Comparison of ENCODE assay signal across 1 cellular context in the genomic region with DNA sequence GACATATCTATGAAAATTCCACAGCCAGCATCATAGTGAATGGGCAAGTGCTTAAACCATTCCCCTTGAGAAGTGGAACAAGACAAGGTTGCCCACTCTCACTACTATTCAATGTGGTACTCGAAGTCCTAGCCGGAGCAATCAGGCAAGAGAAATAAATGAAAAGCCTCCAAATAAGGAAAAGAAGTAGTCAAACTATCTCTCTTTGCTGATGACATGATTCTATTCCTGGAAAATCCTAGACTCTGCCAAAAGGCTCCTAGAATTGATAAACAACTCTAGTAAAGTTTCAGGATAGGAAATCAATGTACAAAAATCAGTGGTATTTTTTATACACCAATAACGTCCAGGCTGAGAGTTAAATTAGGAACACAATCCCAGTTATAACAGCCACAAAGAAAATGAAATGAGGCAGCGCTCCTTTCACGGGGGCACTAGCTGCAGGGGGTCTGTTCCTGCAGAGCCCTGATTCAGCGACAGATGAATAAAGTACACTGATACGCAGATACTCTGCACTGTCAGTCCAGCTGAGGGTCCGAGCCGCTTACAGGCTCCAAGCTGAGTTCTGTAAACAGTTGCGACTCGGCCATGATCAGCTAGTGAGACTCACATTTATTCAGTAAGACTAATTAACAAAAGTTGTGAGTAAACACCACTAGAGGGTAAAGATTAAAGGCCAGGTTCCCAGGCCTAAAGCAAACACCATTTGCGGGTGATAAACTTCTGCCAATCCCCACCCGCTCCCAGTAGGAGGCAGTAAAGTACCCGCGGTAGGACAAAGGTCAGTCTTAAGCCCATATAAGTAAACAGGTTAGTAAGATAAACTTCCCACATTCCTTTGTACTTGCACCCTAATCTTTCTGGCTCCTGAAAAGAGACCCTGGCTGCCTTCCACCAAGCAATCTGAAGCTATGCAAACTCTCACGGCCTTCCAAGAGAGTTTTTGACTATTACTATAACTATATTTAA.
TF ChIP-seq lines count a peak whose summit lies in the region.

No MANE protein-coding gene starts in this region.

TF ChIP-seq in HepG2, 621 proteins besides CTCF, POLR2A, EP300 and RAD21 (continued from another document and continues in another):
- no peak for TF ChIP-seq GPN1 (CRISPR knock-in tag; IDR thresholded peaks at IDR 0.05; ENCODE audit: borderline replicate concordance)
- no peak for TF ChIP-seq HDAC2 (CRISPR knock-in tag; IDR thresholded peaks at IDR 0.05)
- no peak for TF ChIP-seq ZNF24 (IDR thresholded peaks at IDR 0.05)
- TF ChIP-seq RCOR2 (CRISPR knock-in tag; IDR thresholded peaks at IDR 0.05): no peak
- no peak for TF ChIP-seq TP53 (CRISPR knock-in tag; conservative IDR thresholded peaks at IDR 0.05)
- peak; percentile 40 for TF ChIP-seq FOXA3 (CRISPR knock-in tag; IDR thresholded peaks at IDR 0.05)
- no peak for TF ChIP-seq ATF1 (CRISPR knock-in tag; IDR thresholded peaks at IDR 0.05)
- no peak for TF ChIP-seq ATF7 (IDR thresholded peaks at IDR 0.05)
- no peak for TF ChIP-seq ATF7 (CRISPR knock-in tag; IDR thresholded peaks at IDR 0.05)
- no peak for TF ChIP-seq CREM (IDR thresholded peaks at IDR 0.05)
- no peak for TF ChIP-seq CREM (CRISPR knock-in tag; IDR thresholded peaks at IDR 0.05)
- no peak for TF ChIP-seq SMC3 (IDR thresholded peaks at IDR 0.05; ENCODE audit: low read length)
- TF ChIP-seq KDM1A (CRISPR knock-in tag; IDR thresholded peaks at IDR 0.05): no peak
- TF ChIP-seq RFXAP (CRISPR knock-in tag; IDR thresholded peaks at IDR 0.05; ENCODE audit: borderline replicate concordance): no peak
- 0 out of 2 replicates have a peak, but pooled peaks have one; percentile 6 for TF ChIP-seq ZNF558 (CRISPR knock-in tag; IDR thresholded peaks at IDR 0.05; ENCODE audit: borderline replicate concordance)
- TF ChIP-seq ARNTL (CRISPR knock-in tag; IDR thresholded peaks at IDR 0.05): no peak
- no peak for TF ChIP-seq BRD4 (CRISPR knock-in tag; IDR thresholded peaks at IDR 0.05)
- no peak for TF ChIP-seq KLF13 (CRISPR knock-in tag; IDR thresholded peaks at IDR 0.05)
- TF ChIP-seq ZNF713 (CRISPR knock-in tag; IDR thresholded peaks at IDR 0.05): no peak
- no peak for TF ChIP-seq HCFC1 (IDR thresholded peaks at IDR 0.05; ENCODE audit: low read depth, low read length)
- no peak for TF ChIP-seq KAT7 (CRISPR knock-in tag; IDR thresholded peaks at IDR 0.05; ENCODE audit: borderline replicate concordance)
- TF ChIP-seq BCL6 (CRISPR knock-in tag; IDR thresholded peaks at IDR 0.05): peak; percentile 49; the same call in 1 of the 2 replicates
- no peak for TF ChIP-seq ZMYM3 (CRISPR knock-in tag; IDR thresholded peaks at IDR 0.05)
- no peak for TF ChIP-seq ZNF547 (CRISPR knock-in tag; IDR thresholded peaks at IDR 0.05)
- TF ChIP-seq, protein P1, sequence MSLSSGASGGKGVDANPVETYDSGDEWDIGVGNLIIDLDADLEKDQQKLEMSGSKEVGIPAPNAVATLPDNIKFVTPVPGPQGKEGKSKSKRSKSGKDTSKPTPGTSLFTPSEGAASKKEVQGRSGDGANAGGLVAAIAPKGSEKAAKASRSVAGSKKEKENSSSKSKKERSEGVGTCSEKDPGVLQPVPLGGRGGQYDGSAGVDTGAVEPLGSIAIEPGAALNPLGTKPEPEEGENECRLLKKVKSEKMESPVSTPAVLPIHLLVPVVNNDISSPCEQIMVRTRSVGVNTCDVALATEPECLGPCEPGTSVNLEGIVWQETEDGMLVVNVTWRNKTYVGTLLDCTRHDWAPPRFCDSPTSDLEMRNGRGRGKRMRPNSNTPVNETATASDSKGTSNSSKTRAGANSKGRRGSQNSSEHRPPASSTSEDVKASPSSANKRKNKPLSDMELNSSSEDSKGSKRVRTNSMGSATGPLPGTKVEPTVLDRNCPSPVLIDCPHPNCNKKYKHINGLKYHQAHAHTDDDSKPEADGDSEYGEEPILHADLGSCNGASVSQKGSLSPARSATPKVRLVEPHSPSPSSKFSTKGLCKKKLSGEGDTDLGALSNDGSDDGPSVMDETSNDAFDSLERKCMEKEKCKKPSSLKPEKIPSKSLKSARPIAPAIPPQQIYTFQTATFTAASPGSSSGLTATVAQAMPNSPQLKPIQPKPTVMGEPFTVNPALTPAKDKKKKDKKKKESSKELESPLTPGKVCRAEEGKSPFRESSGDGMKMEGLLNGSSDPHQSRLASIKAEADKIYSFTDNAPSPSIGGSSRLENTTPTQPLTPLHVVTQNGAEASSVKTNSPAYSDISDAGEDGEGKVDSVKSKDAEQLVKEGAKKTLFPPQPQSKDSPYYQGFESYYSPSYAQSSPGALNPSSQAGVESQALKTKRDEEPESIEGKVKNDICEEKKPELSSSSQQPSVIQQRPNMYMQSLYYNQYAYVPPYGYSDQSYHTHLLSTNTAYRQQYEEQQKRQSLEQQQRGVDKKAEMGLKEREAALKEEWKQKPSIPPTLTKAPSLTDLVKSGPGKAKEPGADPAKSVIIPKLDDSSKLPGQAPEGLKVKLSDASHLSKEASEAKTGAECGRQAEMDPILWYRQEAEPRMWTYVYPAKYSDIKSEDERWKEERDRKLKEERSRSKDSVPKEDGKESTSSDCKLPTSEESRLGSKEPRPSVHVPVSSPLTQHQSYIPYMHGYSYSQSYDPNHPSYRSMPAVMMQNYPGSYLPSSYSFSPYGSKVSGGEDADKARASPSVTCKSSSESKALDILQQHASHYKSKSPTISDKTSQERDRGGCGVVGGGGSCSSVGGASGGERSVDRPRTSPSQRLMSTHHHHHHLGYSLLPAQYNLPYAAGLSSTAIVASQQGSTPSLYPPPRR (CRISPR knock-in tag; IDR thresholded peaks at IDR 0.05; ENCODE audit: borderline replicate concordance): no peak
- TF ChIP-seq, protein P2, sequence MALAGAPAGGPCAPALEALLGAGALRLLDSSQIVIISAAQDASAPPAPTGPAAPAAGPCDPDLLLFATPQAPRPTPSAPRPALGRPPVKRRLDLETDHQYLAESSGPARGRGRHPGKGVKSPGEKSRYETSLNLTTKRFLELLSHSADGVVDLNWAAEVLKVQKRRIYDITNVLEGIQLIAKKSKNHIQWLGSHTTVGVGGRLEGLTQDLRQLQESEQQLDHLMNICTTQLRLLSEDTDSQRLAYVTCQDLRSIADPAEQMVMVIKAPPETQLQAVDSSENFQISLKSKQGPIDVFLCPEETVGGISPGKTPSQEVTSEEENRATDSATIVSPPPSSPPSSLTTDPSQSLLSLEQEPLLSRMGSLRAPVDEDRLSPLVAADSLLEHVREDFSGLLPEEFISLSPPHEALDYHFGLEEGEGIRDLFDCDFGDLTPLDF (CRISPR knock-in tag; IDR thresholded peaks at IDR 0.05): no peak
- TF ChIP-seq, protein P3, sequence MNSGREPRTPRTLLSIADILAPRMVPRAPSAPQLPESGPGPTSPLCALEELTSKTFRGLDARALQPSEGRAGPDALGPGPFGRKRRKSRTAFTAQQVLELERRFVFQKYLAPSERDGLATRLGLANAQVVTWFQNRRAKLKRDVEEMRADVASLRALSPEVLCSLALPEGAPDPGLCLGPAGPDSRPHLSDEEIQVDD (CRISPR knock-in tag; IDR thresholded peaks at IDR 0.05; ENCODE audit: borderline replicate concordance): no peak
- TF ChIP-seq, protein P4, sequence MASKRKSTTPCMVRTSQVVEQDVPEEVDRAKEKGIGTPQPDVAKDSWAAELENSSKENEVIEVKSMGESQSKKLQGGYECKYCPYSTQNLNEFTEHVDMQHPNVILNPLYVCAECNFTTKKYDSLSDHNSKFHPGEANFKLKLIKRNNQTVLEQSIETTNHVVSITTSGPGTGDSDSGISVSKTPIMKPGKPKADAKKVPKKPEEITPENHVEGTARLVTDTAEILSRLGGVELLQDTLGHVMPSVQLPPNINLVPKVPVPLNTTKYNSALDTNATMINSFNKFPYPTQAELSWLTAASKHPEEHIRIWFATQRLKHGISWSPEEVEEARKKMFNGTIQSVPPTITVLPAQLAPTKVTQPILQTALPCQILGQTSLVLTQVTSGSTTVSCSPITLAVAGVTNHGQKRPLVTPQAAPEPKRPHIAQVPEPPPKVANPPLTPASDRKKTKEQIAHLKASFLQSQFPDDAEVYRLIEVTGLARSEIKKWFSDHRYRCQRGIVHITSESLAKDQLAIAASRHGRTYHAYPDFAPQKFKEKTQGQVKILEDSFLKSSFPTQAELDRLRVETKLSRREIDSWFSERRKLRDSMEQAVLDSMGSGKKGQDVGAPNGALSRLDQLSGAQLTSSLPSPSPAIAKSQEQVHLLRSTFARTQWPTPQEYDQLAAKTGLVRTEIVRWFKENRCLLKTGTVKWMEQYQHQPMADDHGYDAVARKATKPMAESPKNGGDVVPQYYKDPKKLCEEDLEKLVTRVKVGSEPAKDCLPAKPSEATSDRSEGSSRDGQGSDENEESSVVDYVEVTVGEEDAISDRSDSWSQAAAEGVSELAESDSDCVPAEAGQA (IDR thresholded peaks at IDR 0.05; ENCODE audit: low read depth): no peak
- TF ChIP-seq, protein P4 (CRISPR knock-in tag; IDR thresholded peaks at IDR 0.05; ENCODE audit: borderline replicate concordance): no peak
- TF ChIP-seq NR2F2 (IDR thresholded peaks at IDR 0.05; ENCODE audit: borderline replicate concordance, low read depth): no peak
- TF ChIP-seq, protein P5, sequence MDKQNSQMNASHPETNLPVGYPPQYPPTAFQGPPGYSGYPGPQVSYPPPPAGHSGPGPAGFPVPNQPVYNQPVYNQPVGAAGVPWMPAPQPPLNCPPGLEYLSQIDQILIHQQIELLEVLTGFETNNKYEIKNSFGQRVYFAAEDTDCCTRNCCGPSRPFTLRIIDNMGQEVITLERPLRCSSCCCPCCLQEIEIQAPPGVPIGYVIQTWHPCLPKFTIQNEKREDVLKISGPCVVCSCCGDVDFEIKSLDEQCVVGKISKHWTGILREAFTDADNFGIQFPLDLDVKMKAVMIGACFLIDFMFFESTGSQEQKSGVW (CRISPR knock-in tag; IDR thresholded peaks at IDR 0.05; ENCODE audit: borderline replicate concordance): no peak
- peak; percentile 84 for TF ChIP-seq HNF4G (IDR thresholded peaks at IDR 0.05; ENCODE audit: borderline replicate concordance, low read depth, low read length)
- TF ChIP-seq HNF4G (CRISPR knock-in tag; IDR thresholded peaks at IDR 0.05; ENCODE audit: borderline replicate concordance, low read depth): 0 out of 2 replicates have a peak, but pooled peaks have one; percentile 36
- TF ChIP-seq ZNF343 (CRISPR knock-in tag; IDR thresholded peaks at IDR 0.05): no peak
- no peak for TF ChIP-seq ZSCAN12 (CRISPR knock-in tag; IDR thresholded peaks at IDR 0.05)
- no peak for TF ChIP-seq ZNF274 (CRISPR knock-in tag; IDR thresholded peaks at IDR 0.05)
- TF ChIP-seq ZFP90 (CRISPR knock-in tag; IDR thresholded peaks at IDR 0.05; ENCODE audit: borderline replicate concordance): no peak
- TF ChIP-seq, protein P6, sequence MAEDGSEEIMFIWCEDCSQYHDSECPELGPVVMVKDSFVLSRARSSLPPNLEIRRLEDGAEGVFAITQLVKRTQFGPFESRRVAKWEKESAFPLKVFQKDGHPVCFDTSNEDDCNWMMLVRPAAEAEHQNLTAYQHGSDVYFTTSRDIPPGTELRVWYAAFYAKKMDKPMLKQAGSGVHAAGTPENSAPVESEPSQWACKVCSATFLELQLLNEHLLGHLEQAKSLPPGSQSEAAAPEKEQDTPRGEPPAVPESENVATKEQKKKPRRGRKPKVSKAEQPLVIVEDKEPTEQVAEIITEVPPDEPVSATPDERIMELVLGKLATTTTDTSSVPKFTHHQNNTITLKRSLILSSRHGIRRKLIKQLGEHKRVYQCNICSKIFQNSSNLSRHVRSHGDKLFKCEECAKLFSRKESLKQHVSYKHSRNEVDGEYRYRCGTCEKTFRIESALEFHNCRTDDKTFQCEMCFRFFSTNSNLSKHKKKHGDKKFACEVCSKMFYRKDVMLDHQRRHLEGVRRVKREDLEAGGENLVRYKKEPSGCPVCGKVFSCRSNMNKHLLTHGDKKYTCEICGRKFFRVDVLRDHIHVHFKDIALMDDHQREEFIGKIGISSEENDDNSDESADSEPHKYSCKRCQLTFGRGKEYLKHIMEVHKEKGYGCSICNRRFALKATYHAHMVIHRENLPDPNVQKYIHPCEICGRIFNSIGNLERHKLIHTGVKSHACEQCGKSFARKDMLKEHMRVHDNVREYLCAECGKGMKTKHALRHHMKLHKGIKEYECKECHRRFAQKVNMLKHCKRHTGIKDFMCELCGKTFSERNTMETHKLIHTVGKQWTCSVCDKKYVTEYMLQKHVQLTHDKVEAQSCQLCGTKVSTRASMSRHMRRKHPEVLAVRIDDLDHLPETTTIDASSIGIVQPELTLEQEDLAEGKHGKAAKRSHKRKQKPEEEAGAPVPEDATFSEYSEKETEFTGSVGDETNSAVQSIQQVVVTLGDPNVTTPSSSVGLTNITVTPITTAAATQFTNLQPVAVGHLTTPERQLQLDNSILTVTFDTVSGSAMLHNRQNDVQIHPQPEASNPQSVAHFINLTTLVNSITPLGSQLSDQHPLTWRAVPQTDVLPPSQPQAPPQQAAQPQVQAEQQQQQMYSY (CRISPR knock-in tag; IDR thresholded peaks at IDR 0.05): no peak
- TF ChIP-seq PPARG (CRISPR knock-in tag; conservative IDR thresholded peaks at IDR 0.05): peak; percentile 96
- TF ChIP-seq, protein P7, sequence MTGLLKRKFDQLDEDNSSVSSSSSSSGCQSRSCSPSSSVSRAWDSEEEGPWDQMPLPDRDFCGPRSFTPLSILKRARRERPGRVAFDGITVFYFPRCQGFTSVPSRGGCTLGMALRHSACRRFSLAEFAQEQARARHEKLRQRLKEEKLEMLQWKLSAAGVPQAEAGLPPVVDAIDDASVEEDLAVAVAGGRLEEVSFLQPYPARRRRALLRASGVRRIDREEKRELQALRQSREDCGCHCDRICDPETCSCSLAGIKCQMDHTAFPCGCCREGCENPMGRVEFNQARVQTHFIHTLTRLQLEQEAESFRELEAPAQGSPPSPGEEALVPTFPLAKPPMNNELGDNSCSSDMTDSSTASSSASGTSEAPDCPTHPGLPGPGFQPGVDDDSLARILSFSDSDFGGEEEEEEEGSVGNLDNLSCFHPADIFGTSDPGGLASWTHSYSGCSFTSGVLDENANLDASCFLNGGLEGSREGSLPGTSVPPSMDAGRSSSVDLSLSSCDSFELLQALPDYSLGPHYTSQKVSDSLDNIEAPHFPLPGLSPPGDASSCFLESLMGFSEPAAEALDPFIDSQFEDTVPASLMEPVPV (CRISPR knock-in tag; IDR thresholded peaks at IDR 0.05): no peak
- TF ChIP-seq MED1 (CRISPR knock-in tag; IDR thresholded peaks at IDR 0.05): 0 out of 2 replicates have a peak, but pooled peaks have one; percentile 23
